10 cellular contexts compared by ENCODE assay signal in genomic region chr10:28314211-28314610, GRCh38.
"Had no signal": no experiment of that assay in that cellular context is flagged by ENCODE, and none has a peak within 500 bp of the region (broad histone marks: within the 10 kb centered on the region; RNA-seq: fewer than 3 reads in every experiment).

No MANE protein-coding gene starts in this region.

- H3K4me2 ChIP-seq: GM23338 had no signal

- ATAC-seq: GM23338, HCT116, HepG2 had no signal

- H3K4me3 Mint-ChIP-seq: GM23338, H9, HFFc6, IgD-negative memory B cell had no signal

- H3K4me1 Mint-ChIP-seq: GM23338 had no signal

- FAIRE-seq: H1, H54, HepG2 had no signal

- H3K27ac Mint-ChIP-seq: GM23338, H9, HFFc6, IgD-negative memory B cell had no signal

- H3K27ac ChIP-seq: HL-60 had no signal

- H2AFZ ChIP-seq: GM23338 had no signal

- DNase-seq: H9, HFFc6, KBM-7 had no signal

- H3K9me3 Mint-ChIP-seq: GM23338 had no signal

- H3K4me3 ChIP-seq: GM23338 had no signal
